8 cellular contexts compared by ENCODE assay signal in genomic region chr1:21655748-21656147, GRCh38. TPM values are rescaled to one million over a fixed set of nuclear protein-coding genes. Genes with fewer than 3 reads are reported as not detected.
DNase-seq lines count a peak whose midpoint lies in the region; TF ChIP-seq lines count a peak whose summit lies in the region.
"Had no signal": no experiment of that assay in that cellular context is flagged by ENCODE, and none has a peak within 500 bp of the region (broad histone marks: within the 10 kb centered on the region; RNA-seq: fewer than 3 reads in every experiment).

No MANE protein-coding gene starts in this region.

- no peaks in the 10 kb centered on the region for H3K36me3 Mint-ChIP-seq in brain

- H3K4me1 Mint-ChIP-seq in brain: peaks cover 71% of the 10 kb centered on the region

- H3K27ac Mint-ChIP-seq in brain: peak overlapping the region in 3 of 5 experiments; percentile 59 to 84 (median 78)

- H3K4me3 Mint-ChIP-seq in brain: peak overlapping the region in 1 of 5 experiments; percentile 8

- TF ChIP-seq CTCF in brain (conservative IDR thresholded peaks at IDR 0.05): no peak

- peaks cover 19% of the 10 kb centered on the region for H3K27me3 Mint-ChIP-seq in brain

- peaks cover 0 to 9% (median 0%) of the 10 kb centered on the region in 5 experiments for H3K9me3 Mint-ChIP-seq in brain

- peak; percentile 51 for DNase-seq in ELR (ENCODE audit: low read depth)
- peak; percentile 66 for DNase-seq in HuH-7.5 (ENCODE audit: low spot score)
- DNase-seq in medulla oblongata (ENCODE audit: extremely low spot score): peak; percentile 54
- no peak for DNase-seq in stimulated activated CD4-positive, alpha-beta T cell treated with anti-CD3 and anti-CD28 coated beads, Interleukin-4, amount 100 ng/mL, for 1 hour
- no peak for DNase-seq in occipital lobe (lab: John Stamatoyannopoulos, UW)
- DNase-seq in NCI-H1436 treated with DMSO at 0.1 percent for 48 hours (lab: John Stamatoyannopoulos, UW): no peak
- DNase-seq: activated CD4-positive, alpha-beta T cell treated with anti-CD3 and anti-CD28 coated beads, Interleukin-2, amount 50 U/mL, for 48 hours had no signal

RNA-seq across cellular contexts. Expression of gene RAP1GAP, which starts 13.4 kb away (rescaled TPM):
- polyA plus RNA-seq in brain (ENCODE audit: insufficient read depth, low read depth, low replicate concordance): 60.7 TPM
- 26.4 TPM for total RNA-seq in occipital lobe

Comparison
In these comparisons a context has a peak if more than half of its experiments do, and no peak if none do; other contexts are left out.
1. DNase-seq: peak in ELR (single experiment), HuH-7.5 (single experiment) and medulla oblongata (single experiment); none in stimulated activated CD4-positive, alpha-beta T cell treated with anti-CD3 and anti-CD28 coated beads, Interleukin-4, amount 100 ng/mL, for 1 hour (single experiment), occipital lobe (single experiment) and NCI-H1436 treated with DMSO at 0.1 percent for 48 hours (single experiment).